23 cellular contexts compared by ENCODE assay signal in genomic region chr3:174532776-174533175, GRCh38.
A peak's percentile ranks its signal among the peaks of the same experiment; 100 is the strongest.
DNase-seq lines count a peak whose midpoint lies in the region; ATAC-seq and TF ChIP-seq lines count a peak whose summit lies in the region.
"Had no signal": no experiment of that assay in that cellular context is flagged by ENCODE, and none has a peak within 500 bp of the region (broad histone marks: within the 10 kb centered on the region; RNA-seq: fewer than 3 reads in every experiment).

No MANE protein-coding gene starts in this region.

- no peak for TF ChIP-seq RAD21 in SK-N-SH (IDR thresholded peaks at IDR 0.05; ENCODE audit: low read length)

- H3K4me3 Mint-ChIP-seq in neural crest cell (no peak overlapping the region), endothelial cell (ENCODE audit: unreplicated experiment) (no peak overlapping the region)
- H3K4me3 Mint-ChIP-seq: CD8-positive, alpha-beta T cell had no signal

- no peak overlapping the region for H2AFZ ChIP-seq in SK-N-SH (ENCODE audit: low read depth)
- H2AFZ ChIP-seq: PC-9 had no signal

- DNase-seq in SK-N-SH, result no peak
- no peak for DNase-seq in SJCRH30
- no peak for DNase-seq in neural crest cell (ENCODE audit: low read depth, low spot score)
- DNase-seq in endothelial cell (ENCODE audit: low spot score), result no peak
- no peak for DNase-seq in foreskin keratinocyte
- DNase-seq in GM20000 (ENCODE audit: low spot score), result no peak
- DNase-seq: ACHN; CD8-positive, alpha-beta T cell; DMS153; GOT3; KBM-7; NCI-H1092; NCI-H1436; NCI-H187 treated with DMSO at 0.1 percent for 48 hours; NCI-H2227 treated with DMSO at 0.1 percent for 48 hours; NCI-H510A; PC-9; RPMI8226; SHP77 had no signal

- 87% methylated on average over 2 of the region's 2 CpGs for whole genome bisulfite sequencing in SK-N-SH (ENCODE audit: low lambda C conversion rate)

- no peak overlapping the region for H3K9ac ChIP-seq in SK-N-SH
- H3K9ac ChIP-seq: BLaER1 treated with 17β-estradiol and CSF1 and Interleukin-3, amounts not matched to agents 10 nM and 100 nM had no signal

- H3K4me3 ChIP-seq in SK-N-SH (ENCODE audit: low read depth in 2 of 2, low read length in 1 of 2) (no peak overlapping the region), SJCRH30 (no peak overlapping the region)
- H3K4me3 ChIP-seq: BLaER1 treated with 17β-estradiol and CSF1 and Interleukin-3, amounts not matched to agents 10 nM and 100 nM; PC-9 had no signal

- H3K9me3 Mint-ChIP-seq in neural crest cell (no peaks in the 10 kb centered on the region), endothelial cell (ENCODE audit: unreplicated experiment) (no peaks in the 10 kb centered on the region)

- CTCF ChIA-PET in SK-N-SH (lab: Yijun Ruan, JAX), result no interaction called here

- H3K27ac ChIP-seq in SK-N-SH (ENCODE audit: low read depth in 2 of 2, low read length in 1 of 2) (peak overlapping the region in 1 of 2 experiments; percentile 15; a peak in 2 of 4 replicates), SJCRH30 (0 out of 2 replicates have a peak overlapping the region, but pooled peaks have one; percentile 18), foreskin keratinocyte (no peak overlapping the region)
- H3K27ac ChIP-seq: 22Rv1; BLaER1 treated with 17β-estradiol and CSF1 and Interleukin-3, amounts not matched to agents 10 nM and 100 nM; PC-9 had no signal

- no peaks in the 10 kb centered on the region; the same call in 1 of the 2 replicates for H3K9me2 ChIP-seq in SK-N-SH

- H3K36me3 ChIP-seq in SK-N-SH (replicated peaks in 1 of 2; ENCODE audit: control insufficient read depth in 1 of 2, insufficient read depth in 2 of 2, low read length in 1 of 2) (no peaks in the 10 kb centered on the region), SJCRH30 (no peaks in the 10 kb centered on the region)
- H3K36me3 ChIP-seq: BLaER1 treated with 17β-estradiol and CSF1 and Interleukin-3, amounts not matched to agents 10 nM and 100 nM had no signal

- H3K4me1 ChIP-seq in SK-N-SH (ENCODE audit: control insufficient read depth in 1 of 2, insufficient read depth in 2 of 2, low read depth in 1 of 2, low read length in 1 of 2), result peaks cover 0 to 12% of the 10 kb centered on the region in 2 experiments; a peak in 1 of 4 replicates
- H3K4me1 ChIP-seq in SJCRH30, result peaks cover 41% of the 10 kb centered on the region
- H3K4me1 ChIP-seq in foreskin keratinocyte, result peaks cover 9% of the 10 kb centered on the region
- H3K4me1 ChIP-seq: BLaER1 treated with 17β-estradiol and CSF1 and Interleukin-3, amounts not matched to agents 10 nM and 100 nM had no signal

- TF ChIP-seq CTCF in SK-N-SH (IDR thresholded peaks at IDR 0.05), result no peak
- no peak for TF ChIP-seq CTCF in neural crest cell (conservative IDR thresholded peaks at IDR 0.05)
- TF ChIP-seq CTCF in endothelial cell (IDR thresholded peaks at IDR 0.05; ENCODE audit: unreplicated experiment), result no peak
- TF ChIP-seq CTCF in foreskin keratinocyte (conservative IDR thresholded peaks at IDR 0.05), result no peak
- TF ChIP-seq CTCF in GM20000 (IDR thresholded peaks at IDR 0.05; ENCODE audit: extremely low read depth, missing control alignments), result no peak

- 0 out of 2 replicates have a peak overlapping the region, but pooled peaks have one; percentile 42 for H3K4me2 ChIP-seq in SK-N-SH
- H3K4me2 ChIP-seq: BLaER1 treated with 17β-estradiol and CSF1 and Interleukin-3, amounts not matched to agents 10 nM and 100 nM; PC-9 had no signal

- no peaks in the 10 kb centered on the region for H3K79me2 ChIP-seq in SK-N-SH (ENCODE audit: insufficient read depth)

- H3K27ac Mint-ChIP-seq in neural crest cell (ENCODE audit: unreplicated experiment), result peak overlapping the region; percentile 17
- H3K27ac Mint-ChIP-seq in endothelial cell (ENCODE audit: unreplicated experiment), result no peak overlapping the region
- H3K27ac Mint-ChIP-seq: CD8-positive, alpha-beta T cell had no signal

- H3K9me3 ChIP-seq in SK-N-SH (no peaks in the 10 kb centered on the region), SJCRH30 (replicated peaks) (no peaks in the 10 kb centered on the region)
- H3K9me3 ChIP-seq: BLaER1 treated with 17β-estradiol and CSF1 and Interleukin-3, amounts not matched to agents 10 nM and 100 nM had no signal

- POLR2A ChIA-PET in SK-N-SH (lab: Yijun Ruan, JAX), result no interaction called here

- peaks cover 7% of the 10 kb centered on the region for H3F3A ChIP-seq in SK-N-SH (replicated peaks; ENCODE audit: insufficient read depth)

- H3K27me3 ChIP-seq in SK-N-SH (ENCODE audit: insufficient read depth), result no peaks in the 10 kb centered on the region
- H3K27me3 ChIP-seq in SJCRH30, result no peaks in the 10 kb centered on the region
- H3K27me3 ChIP-seq in foreskin keratinocyte, result no peaks in the 10 kb centered on the region
- H3K27me3 ChIP-seq: BLaER1 treated with 17β-estradiol and CSF1 and Interleukin-3, amounts not matched to agents 10 nM and 100 nM had no signal

- no peaks in the 10 kb centered on the region for H3K36me3 Mint-ChIP-seq in neural crest cell (ENCODE audit: low read depth)
- H3K36me3 Mint-ChIP-seq in endothelial cell (ENCODE audit: low read depth, unreplicated experiment), result no peaks in the 10 kb centered on the region
- H3K36me3 Mint-ChIP-seq: CD8-positive, alpha-beta T cell had no signal

- H3K27me3 Mint-ChIP-seq in neural crest cell (ENCODE audit: low read depth) (no peaks in the 10 kb centered on the region), endothelial cell (ENCODE audit: unreplicated experiment) (peaks cover 1% of the 10 kb centered on the region)

- peaks cover 13% of the 10 kb centered on the region for H3K4me1 Mint-ChIP-seq in neural crest cell
- H3K4me1 Mint-ChIP-seq in endothelial cell (ENCODE audit: unreplicated experiment), result peaks cover 2% of the 10 kb centered on the region

- H4K20me1 ChIP-seq in SK-N-SH (ENCODE audit: insufficient read depth), result no peaks in the 10 kb centered on the region
- H4K20me1 ChIP-seq: BLaER1 treated with 17β-estradiol and CSF1 and Interleukin-3, amounts not matched to agents 10 nM and 100 nM had no signal

- no peak for TF ChIP-seq EP300 in SK-N-SH (IDR thresholded peaks at IDR 0.05; ENCODE audit: borderline replicate concordance in 1 of 2, low read depth in 1 of 2, low read length in 1 of 2)

- ATAC-seq in SK-N-SH treated with all-trans-retinoic acid at 6 μM for 48 hours, result no peak
- no peak for ATAC-seq in foreskin keratinocyte
- ATAC-seq in GM21737 (IDR thresholded peaks at IDR 0.05; ENCODE audit: unreplicated experiment), result no peak
- ATAC-seq: CD8-positive, alpha-beta T cell had no signal

TF ChIP-seq in SK-N-SH, 30 proteins besides CTCF, POLR2A, EP300 and RAD21 (continues in another document):
- TF ChIP-seq GATA2 (CRISPR knock-in tag; IDR thresholded peaks at IDR 0.05) (no peak), SMC3 (IDR thresholded peaks at IDR 0.05; ENCODE audit: low read depth, low read length) (no peak), JUND (IDR thresholded peaks at IDR 0.05) (no peak), USF1 (IDR thresholded peaks at IDR 0.05; ENCODE audit: borderline replicate concordance, low read depth) (no peak), TCF12 (IDR thresholded peaks at IDR 0.05) (no peak), IRF3 (IDR thresholded peaks at IDR 0.05; ENCODE audit: low read depth, low read length) (no peak), TAF1 (IDR thresholded peaks at IDR 0.05; ENCODE audit: borderline replicate concordance, low read depth, low read length) (no peak), RCOR1 (IDR thresholded peaks at IDR 0.05; ENCODE audit: low read length) (no peak), FOXJ3 (CRISPR knock-in tag; IDR thresholded peaks at IDR 0.05) (no peak)

TF ChIP-seq in SK-N-SH treated with all-trans-retinoic acid at 6 μM for 48 hours, 23 proteins besides CTCF, POLR2A, EP300 and RAD21 (continues in another document):
- TF ChIP-seq ZNF565 (CRISPR knock-in tag; conservative IDR thresholded peaks at IDR 0.05; ENCODE audit: low read depth) (no peak), BACH2 (CRISPR knock-in tag; IDR thresholded peaks at IDR 0.05; ENCODE audit: borderline replicate concordance) (no peak), ESRRG (CRISPR knock-in tag; IDR thresholded peaks at IDR 0.05) (no peak), OSR1 (CRISPR knock-in tag; IDR thresholded peaks at IDR 0.05) (no peak), ZFP30 (CRISPR knock-in tag; IDR thresholded peaks at IDR 0.05) (no peak), ARNTL (CRISPR knock-in tag; IDR thresholded peaks at IDR 0.05; ENCODE audit: borderline replicate concordance, low read depth) (no peak), TSHZ2 (CRISPR knock-in tag; IDR thresholded peaks at IDR 0.05) (no peak), GLIS3 (CRISPR knock-in tag; IDR thresholded peaks at IDR 0.05) (no peak), CSRNP3 (CRISPR knock-in tag; IDR thresholded peaks at IDR 0.05) (no peak)
